In the genomic region with DNA sequence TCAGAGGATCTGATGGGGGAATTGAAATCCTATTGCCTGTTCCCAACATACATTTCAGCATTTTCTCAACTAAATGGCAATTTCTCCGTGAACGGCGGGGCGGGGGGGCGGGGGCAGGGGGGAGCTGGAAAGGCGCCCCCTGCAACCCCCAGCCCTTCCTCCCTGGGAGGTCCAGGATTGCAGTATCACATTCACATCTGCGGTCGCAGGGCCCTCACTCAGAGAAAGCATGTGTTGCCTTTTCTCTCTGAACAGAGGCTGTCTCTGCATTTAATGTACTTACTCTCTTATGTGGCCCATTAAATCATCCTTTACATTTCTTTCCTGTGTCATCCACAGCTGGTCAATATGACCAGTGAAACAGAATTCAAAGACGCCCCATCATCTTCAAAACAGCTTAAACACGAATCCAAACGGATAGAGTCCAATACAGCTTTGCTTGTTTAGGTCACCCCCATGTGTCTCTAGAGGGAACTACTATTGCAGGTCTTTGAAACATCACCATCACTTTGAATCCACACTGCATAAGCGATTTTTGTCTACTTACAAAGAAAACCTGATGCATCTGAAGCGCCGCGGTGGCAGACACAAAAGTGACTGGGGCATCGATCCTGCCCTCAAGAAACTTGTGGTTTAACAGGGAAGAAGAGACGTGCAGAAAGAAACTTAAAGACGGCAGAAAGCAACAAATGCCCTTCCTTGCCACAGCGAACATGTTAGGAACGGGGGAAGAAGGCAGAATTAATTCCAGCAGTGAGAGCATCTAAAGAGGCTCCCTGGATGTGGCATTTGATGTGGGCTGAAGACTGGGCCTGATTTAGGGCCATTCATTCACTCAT, we compare ENCODE assay signal across 8 cellular contexts. TPM values are rescaled to one million over a fixed set of nuclear protein-coding genes. Genes with fewer than 3 reads are reported as not detected.
DNase-seq lines count a peak whose midpoint lies in the region; ATAC-seq, FAIRE-seq and TF ChIP-seq lines count a peak whose summit lies in the region.

No MANE protein-coding gene starts in this region.

- H4K20me1 ChIP-seq in HepG2 (ENCODE audit: insufficient read depth, low read length), result no peaks in the 10 kb centered on the region

- H3K4me3 ChIP-seq in HepG2 (replicated peaks in 1 of 3; ENCODE audit: insufficient read depth in 1 of 3, low read depth in 2 of 3, low read length in 3 of 3) (peak overlapping the region; percentile 25 to 46 (median 31); a peak in 3 of 6 replicates), upper lobe of left lung (no peak overlapping the region)

- H3K27me3 ChIP-seq in HepG2 (ENCODE audit: control insufficient read depth in 1 of 2, insufficient read depth in 2 of 2, low read length in 2 of 2) (no peaks in the 10 kb centered on the region), upper lobe of left lung (no peaks in the 10 kb centered on the region)

- peak; percentile 76 for ATAC-seq in HG02759 (IDR thresholded peaks at IDR 0.05; ENCODE audit: unreplicated experiment)
- peak; percentile 96 for ATAC-seq in HepG2
- peak; percentile 71 to 72 for ATAC-seq in upper lobe of left lung (ENCODE audit: low FRiP score in 2 of 2)

- H3K36me3 ChIP-seq in HepG2 (replicated peaks in 1 of 2; ENCODE audit: control insufficient read depth in 1 of 2, insufficient read depth in 2 of 2, low read length in 2 of 2), result no peaks in the 10 kb centered on the region
- no peaks in the 10 kb centered on the region for H3K36me3 ChIP-seq in upper lobe of left lung

- in situ Hi-C loops in ACHN (cut with HindIII; ENCODE audit: low pct_ligation_motif_present, low pct_unique_long_range_greater_than_20kb, low sequenced_read_pairs) (no loop called here), HepG2 (cut with HindIII; ENCODE audit: extremely low pct_ligation_motif_present, low pct_unique_long_range_greater_than_20kb) (loop anchor here (10.0 kb wide), 2 partner anchors 110 to 210 kb away; a partner anchor contains a TSS)

- DNase-seq in ACHN (peak; percentile 55), GM10266 (ENCODE audit: extremely low spot score) (peak; percentile 75), NOMO-1 treated with dmso at 0.1 percent for 144 hours (lab: John Stamatoyannopoulos, UW; ENCODE audit: unreplicated experiment) (peak; percentile 34), cerebellum (ENCODE audit: low spot score) (peak; percentile 50), HepG2 (ENCODE audit: low spot score) (peak; percentile 80), upper lobe of left lung (no peak), retina (no peak)

- POLR2A ChIA-PET in HepG2 (lab: Yijun Ruan, JAX), result interaction anchor here (0.6 to 1.6 kb wide), 4 partner anchors 9 to 85 kb away, joined by 3 to 8 read pairs (median 4); no protein-coding TSS in a partner anchor

- H3K4me1 ChIP-seq in HepG2 (ENCODE audit: insufficient read depth, low read length), result peaks cover 45% of the 10 kb centered on the region
- H3K4me1 ChIP-seq in upper lobe of left lung, result peaks cover 0 to 3% (median 0%) of the 10 kb centered on the region in 4 donors

- TF ChIP-seq EP300 in HepG2 (IDR thresholded peaks at IDR 0.05; ENCODE audit: low read depth in 2 of 2, low read length in 2 of 2) (no peak), HepG2 (CRISPR knock-in tag; IDR thresholded peaks at IDR 0.05; ENCODE audit: borderline replicate concordance) (no peak), upper lobe of left lung (IDR thresholded peaks at IDR 0.05) (no peak)

- no peak for TF ChIP-seq POLR2A in HepG2 (IDR thresholded peaks at IDR 0.05; ENCODE audit: insufficient read depth in 1 of 2, low read depth in 2 of 2, low read length in 2 of 2)
- TF ChIP-seq POLR2A in upper lobe of left lung (IDR thresholded peaks at IDR 0.05), result no peak

- H3K4me2 ChIP-seq in HepG2 (ENCODE audit: low read depth, low read length), result peak overlapping the region; percentile 60

- H3K27ac ChIP-seq in HepG2 (ENCODE audit: extremely low read length, insufficient read depth, low read length) (no peak overlapping the region), upper lobe of left lung (no peak overlapping the region)

- FAIRE-seq in HepG2 (lab: Jason Lieb, UNC), result peak; percentile 93

- BruUV-seq in HepG2 (replicated peaks; lab: Mats Ljungman, UMichigan), result no TSS peak

- H3K79me2 ChIP-seq in HepG2 (ENCODE audit: insufficient read depth, low read length), result no peaks in the 10 kb centered on the region

- TF ChIP-seq RAD21 in HepG2 (CRISPR knock-in tag; IDR thresholded peaks at IDR 0.05), result peak; percentile 86

- H3K9ac ChIP-seq in HepG2 (ENCODE audit: insufficient read depth, low read depth, low read length), result no peak overlapping the region

- H2AFZ ChIP-seq in HepG2 (ENCODE audit: low read length), result peak overlapping the region; percentile 35

- CTCF ChIA-PET in HepG2 (lab: Yijun Ruan, JAX; ENCODE audit: low intra/inter-chr PET ratio, low total read pairs), result interaction anchor here (1.2 to 1.7 kb wide), 2 partner anchors 27 to 210 kb away, joined by 4 to 21 read pairs; no protein-coding TSS in a partner anchor

- TF ChIP-seq CTCF in GM10266 (IDR thresholded peaks at IDR 0.05; ENCODE audit: control insufficient read depth, insufficient read depth, low read depth, missing control alignments) (peak; percentile 74), HepG2 (CRISPR knock-in tag; IDR thresholded peaks at IDR 0.05) (peak; percentile 90), upper lobe of left lung (IDR thresholded peaks at IDR 0.05) (peak; percentile 55 to 83 (median 72))

- 20% methylated on average over 20 of the region's 20 CpGs for WGBS in HepG2 (ENCODE audit: low lambda C conversion rate)
- 64 to 67% methylated on average over 19 to 20 of the region's 20 CpGs for WGBS in upper lobe of left lung, 2 donors

- intact Hi-C loops in HepG2 (cut with micrococcal nuclease; ENCODE audit: unreplicated experiment), result loop anchor here (1.0 kb wide), 2 partner anchors 26 to 210 kb away; no protein-coding TSS in a partner anchor

- peaks cover 4% of the 10 kb centered on the region; the same call in 1 of the 2 replicates for H3K9me3 ChIP-seq in HepG2 (ENCODE audit: low read length)
- H3K9me3 ChIP-seq in upper lobe of left lung, result peaks cover 0 to under 1% (median 0%) of the 10 kb centered on the region in 4 donors

TF ChIP-seq in HepG2, 621 proteins besides CTCF, POLR2A, EP300 and RAD21 (continues in another document):
- TF ChIP-seq BCL6 (CRISPR knock-in tag; IDR thresholded peaks at IDR 0.05), result 0 out of 2 replicates have a peak, but pooled peaks have one; percentile 22
- peak; percentile 15; the same call in 1 of the 2 replicates for TF ChIP-seq RARA (CRISPR knock-in tag; IDR thresholded peaks at IDR 0.05)
- no peak for TF ChIP-seq JUNB (CRISPR knock-in tag; IDR thresholded peaks at IDR 0.05; ENCODE audit: borderline replicate concordance)
- TF ChIP-seq ZNF367 (CRISPR knock-in tag; IDR thresholded peaks at IDR 0.05; ENCODE audit: borderline replicate concordance), result no peak
- no peak for TF ChIP-seq TBL1XR1 (IDR thresholded peaks at IDR 0.05; ENCODE audit: borderline replicate concordance, low read length, partially characterized antibody)
- TF ChIP-seq STAT5B (CRISPR knock-in tag; IDR thresholded peaks at IDR 0.05), result no peak
- TF ChIP-seq ZNF766 (CRISPR knock-in tag; IDR thresholded peaks at IDR 0.05; ENCODE audit: borderline replicate concordance), result no peak
- no peak for TF ChIP-seq ZNF329 (CRISPR knock-in tag; IDR thresholded peaks at IDR 0.05; ENCODE audit: low read depth)
- TF ChIP-seq, protein P1, sequence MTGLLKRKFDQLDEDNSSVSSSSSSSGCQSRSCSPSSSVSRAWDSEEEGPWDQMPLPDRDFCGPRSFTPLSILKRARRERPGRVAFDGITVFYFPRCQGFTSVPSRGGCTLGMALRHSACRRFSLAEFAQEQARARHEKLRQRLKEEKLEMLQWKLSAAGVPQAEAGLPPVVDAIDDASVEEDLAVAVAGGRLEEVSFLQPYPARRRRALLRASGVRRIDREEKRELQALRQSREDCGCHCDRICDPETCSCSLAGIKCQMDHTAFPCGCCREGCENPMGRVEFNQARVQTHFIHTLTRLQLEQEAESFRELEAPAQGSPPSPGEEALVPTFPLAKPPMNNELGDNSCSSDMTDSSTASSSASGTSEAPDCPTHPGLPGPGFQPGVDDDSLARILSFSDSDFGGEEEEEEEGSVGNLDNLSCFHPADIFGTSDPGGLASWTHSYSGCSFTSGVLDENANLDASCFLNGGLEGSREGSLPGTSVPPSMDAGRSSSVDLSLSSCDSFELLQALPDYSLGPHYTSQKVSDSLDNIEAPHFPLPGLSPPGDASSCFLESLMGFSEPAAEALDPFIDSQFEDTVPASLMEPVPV (CRISPR knock-in tag; IDR thresholded peaks at IDR 0.05), result no peak

RNA-seq across cellular contexts. Expression of a gene that starts 17.0 kb away (rescaled TPM):
- 1.3 TPM for total RNA-seq in cerebellum
- not detected in 2 replicates for total RNA-seq in HepG2 (2016; rRNA removed; fragmentation: Illumina TruSeq; extraction: Trizol)
- total RNA-seq in HepG2 (2016; cell fraction: cytosol; rRNA removed; fragmentation: Illumina TruSeq; extraction: Trizol; ENCODE audit: low read depth), result not detected in 2 replicates
- 0.13 TPM in 1 of 2 replicates, not detected in the other for total RNA-seq in HepG2 (2016; cell fraction: insoluble cytoplasmic fraction; rRNA removed; fragmentation: Illumina TruSeq; extraction: Trizol)
- total RNA-seq in HepG2 (2016; cell fraction: membrane; rRNA removed; fragmentation: Illumina TruSeq; extraction: Trizol), result not detected in 2 replicates
- total RNA-seq in HepG2 (2016; cell fraction: nucleus; rRNA removed; fragmentation: Illumina TruSeq; extraction: Trizol), result not detected in 2 replicates
- not detected in 2 replicates for polyA plus RNA-seq in HepG2 (2011; rRNA removed)
- polyA plus RNA-seq in HepG2 (2011; cell fraction: cytosol; rRNA removed), result not detected in 2 replicates
- polyA plus RNA-seq in HepG2 (2011; cell fraction: nucleus; rRNA removed), result not detected in 2 replicates
- not detected in 2 replicates for polyA plus RNA-seq in HepG2 (2012)
- polyA plus RNA-seq in HepG2 (2016; cell fraction: cytosol; fragmentation: Illumina TruSeq; extraction: Trizol; ENCODE audit: low read depth), result not detected in 2 replicates
- polyA plus RNA-seq in HepG2 (2016; cell fraction: insoluble cytoplasmic fraction; fragmentation: Illumina TruSeq; extraction: Trizol; ENCODE audit: low read depth), result not detected in 2 replicates
- polyA plus RNA-seq in HepG2 (2016; cell fraction: membrane; fragmentation: Illumina TruSeq; extraction: Trizol; ENCODE audit: low read depth), result not detected in 2 replicates
- polyA plus RNA-seq in HepG2 (2016; cell fraction: nucleus; fragmentation: Illumina TruSeq; extraction: Trizol; ENCODE audit: insufficient read depth, low read depth), result not detected in 2 replicates
- 2.3 TPM in 1 of 2 replicates, not detected in the other for polyA minus RNA-seq in HepG2 (2011; rRNA and poly(A)+ RNA removed; ENCODE audit: low replicate concordance)
- polyA minus RNA-seq in HepG2 (2011; cell fraction: cytosol; rRNA and poly(A)+ RNA removed), result not detected in 2 replicates
- not detected in 2 replicates for polyA minus RNA-seq in HepG2 (2011; cell fraction: nucleus; rRNA and poly(A)+ RNA removed)
- total RNA-seq in upper lobe of left lung, result 10 to 100 TPM; 32.0 to 98.0 (median 61.2) TPM

Comparison
In these comparisons a context has a peak if more than half of its experiments do, and no peak if none do; other contexts are left out.
1. DNase-seq: peak in ACHN (single experiment), GM10266 (single experiment), NOMO-1 treated with dmso at 0.1 percent for 144 hours (single experiment), cerebellum (single experiment) and HepG2 (single experiment); none in upper lobe of left lung (0 of 2) and retina (single experiment).
2. H3K4me3 ChIP-seq: peak in HepG2 (3 of 3); none in upper lobe of left lung (0 of 4).
3. RNA of a gene that starts 17.0 kb away (total RNA-seq): 32.0 to 98.0 TPM in upper lobe of left lung; 1.3 TPM in cerebellum (single experiment) and 0.13 TPM in HepG2; every median in the first group is over 10 times any median in the second.
4. Peak in every context shown above with its lines, with median percentiles within 50 percentile points of each other: CTCF ChIP-seq and ATAC-seq.